Comparison of ENCODE assay signal across 1 cellular context in the genomic region with DNA sequence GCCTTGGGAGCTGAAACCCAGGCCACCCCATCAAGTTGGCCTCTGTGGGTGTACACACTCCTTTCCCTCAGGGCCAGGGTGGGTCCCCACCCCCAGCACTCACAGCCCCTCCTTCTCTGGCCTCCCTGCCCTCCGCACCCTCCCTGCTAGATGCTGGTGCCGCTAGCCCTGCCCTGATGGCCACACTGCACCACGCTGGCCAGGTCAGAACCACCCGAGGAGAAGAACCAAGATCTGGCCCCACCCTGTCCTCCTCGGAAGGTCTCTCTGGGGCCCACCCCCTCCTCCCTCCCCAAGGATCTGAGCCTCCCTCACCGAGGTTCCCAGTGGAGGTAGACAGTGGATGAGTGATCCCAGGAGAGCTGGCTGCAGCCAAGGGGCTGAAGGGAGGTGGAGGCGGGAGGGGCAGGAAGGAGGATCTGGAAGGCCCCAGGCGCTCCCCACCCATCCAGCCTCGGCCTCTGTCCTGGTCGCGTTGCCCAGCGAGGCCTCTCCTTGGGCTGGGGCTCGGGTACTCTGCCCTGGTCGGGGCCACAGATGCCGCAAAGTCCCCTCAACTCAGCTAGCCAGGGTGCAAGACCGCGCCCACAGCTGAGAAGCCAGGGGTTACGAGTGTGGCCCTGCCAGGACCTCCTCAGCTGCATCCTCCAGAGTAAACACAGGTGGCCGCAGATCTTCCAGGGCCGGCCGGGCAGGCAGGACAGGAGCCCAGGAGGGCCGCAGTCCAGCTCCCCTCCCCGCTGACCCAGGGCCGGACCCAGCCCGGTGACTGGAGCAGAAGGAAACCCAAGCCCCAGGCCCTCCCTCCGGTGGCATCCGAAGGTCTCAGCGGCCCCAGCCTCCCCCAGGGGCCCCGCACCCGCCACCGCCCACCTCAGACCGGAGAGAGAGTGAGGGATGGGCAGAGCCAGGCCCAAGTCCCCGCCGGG.
A peak's percentile ranks its signal among the peaks of the same experiment; 100 is the strongest.
TF ChIP-seq lines count a peak whose summit lies in the region.

No MANE protein-coding gene starts in this region.

TF ChIP-seq in HepG2, 621 proteins besides CTCF, POLR2A, EP300 and RAD21 (continued from another document and continues in another):
- TF ChIP-seq AFF4 (CRISPR knock-in tag; IDR thresholded peaks at IDR 0.05) (no peak), SMAD3 (CRISPR knock-in tag; IDR thresholded peaks at IDR 0.05) (no peak), HOXA9 (CRISPR knock-in tag; IDR thresholded peaks at IDR 0.05; ENCODE audit: borderline replicate concordance) (no peak), ADNP (CRISPR knock-in tag; IDR thresholded peaks at IDR 0.05) (no peak), ZFY (CRISPR knock-in tag; IDR thresholded peaks at IDR 0.05) (no peak; the same call in 1 of the 2 replicates), NCOA1 (CRISPR knock-in tag; IDR thresholded peaks at IDR 0.05) (0 out of 2 replicates have a peak, but pooled peaks have one; percentile 28), ZIK1 (CRISPR knock-in tag; IDR thresholded peaks at IDR 0.05; ENCODE audit: borderline replicate concordance, low read depth) (0 out of 2 replicates have a peak, but pooled peaks have one; percentile 0), NR2F6 (IDR thresholded peaks at IDR 0.05) (no peak), NR2F6 (CRISPR knock-in tag; IDR thresholded peaks at IDR 0.05) (peak; percentile 41; the same call in 1 of the 2 replicates), SP140L (CRISPR knock-in tag; IDR thresholded peaks at IDR 0.05; ENCODE audit: borderline replicate concordance) (no peak), ZNF703 (CRISPR knock-in tag; IDR thresholded peaks at IDR 0.05; ENCODE audit: borderline replicate concordance) (no peak), ZFP1 (CRISPR knock-in tag; IDR thresholded peaks at IDR 0.05) (no peak; the same call in 1 of the 2 replicates), ZNF770 (CRISPR knock-in tag; IDR thresholded peaks at IDR 0.05) (peak; percentile 68; the same call in 1 of the 2 replicates), ZFP36L1 (CRISPR knock-in tag; IDR thresholded peaks at IDR 0.05) (no peak), ZNF777 (CRISPR knock-in tag; IDR thresholded peaks at IDR 0.05) (no peak), GATA4 (IDR thresholded peaks at IDR 0.05; ENCODE audit: borderline replicate concordance, low read depth) (no peak), NFIC (IDR thresholded peaks at IDR 0.05; ENCODE audit: low read length) (no peak), NFKBIZ (CRISPR knock-in tag; IDR thresholded peaks at IDR 0.05) (no peak), NCOA5 (CRISPR knock-in tag; IDR thresholded peaks at IDR 0.05) (no peak), ZNF20 (CRISPR knock-in tag; IDR thresholded peaks at IDR 0.05) (no peak), HOXA5 (CRISPR knock-in tag; IDR thresholded peaks at IDR 0.05) (no peak), JUNB (CRISPR knock-in tag; IDR thresholded peaks at IDR 0.05; ENCODE audit: borderline replicate concordance) (no peak), ZSCAN29 (CRISPR knock-in tag; conservative IDR thresholded peaks at IDR 0.05) (0 out of 2 replicates have a peak, but pooled peaks have one; percentile 21), ZEB1 (IDR thresholded peaks at IDR 0.05; ENCODE audit: insufficient replicate concordance, low read depth) (no peak), MAFG (CRISPR knock-in tag; IDR thresholded peaks at IDR 0.05) (no peak), RFX3 (CRISPR knock-in tag; IDR thresholded peaks at IDR 0.05) (no peak), NRL (CRISPR knock-in tag; IDR thresholded peaks at IDR 0.05; ENCODE audit: borderline replicate concordance) (no peak), KLF12 (CRISPR knock-in tag; IDR thresholded peaks at IDR 0.05; ENCODE audit: borderline replicate concordance) (no peak), ZFP90 (CRISPR knock-in tag; IDR thresholded peaks at IDR 0.05; ENCODE audit: borderline replicate concordance) (no peak), PATZ1 (CRISPR knock-in tag; IDR thresholded peaks at IDR 0.05) (peak; percentile 28), MYC (CRISPR knock-in tag; IDR thresholded peaks at IDR 0.05; ENCODE audit: borderline replicate concordance) (no peak), TBP (CRISPR knock-in tag; IDR thresholded peaks at IDR 0.05) (no peak), KLF9 (CRISPR knock-in tag; IDR thresholded peaks at IDR 0.05; ENCODE audit: low read depth) (no peak), XRCC5 (optimal IDR thresholded peaks at IDR 0.05; ENCODE audit: low read length) (no peak), ESRRA (CRISPR knock-in tag; IDR thresholded peaks at IDR 0.05; ENCODE audit: low read depth) (no peak), ZNF678 (CRISPR knock-in tag; IDR thresholded peaks at IDR 0.05) (no peak), KAT8 (CRISPR knock-in tag; IDR thresholded peaks at IDR 0.05) (no peak), ARID2 (CRISPR knock-in tag; IDR thresholded peaks at IDR 0.05; ENCODE audit: borderline replicate concordance) (no peak), CHD4 (IDR thresholded peaks at IDR 0.05; ENCODE audit: borderline replicate concordance, low read length) (no peak), CHCHD3 (CRISPR knock-in tag; IDR thresholded peaks at IDR 0.05) (no peak)
- TF ChIP-seq, protein P1, sequence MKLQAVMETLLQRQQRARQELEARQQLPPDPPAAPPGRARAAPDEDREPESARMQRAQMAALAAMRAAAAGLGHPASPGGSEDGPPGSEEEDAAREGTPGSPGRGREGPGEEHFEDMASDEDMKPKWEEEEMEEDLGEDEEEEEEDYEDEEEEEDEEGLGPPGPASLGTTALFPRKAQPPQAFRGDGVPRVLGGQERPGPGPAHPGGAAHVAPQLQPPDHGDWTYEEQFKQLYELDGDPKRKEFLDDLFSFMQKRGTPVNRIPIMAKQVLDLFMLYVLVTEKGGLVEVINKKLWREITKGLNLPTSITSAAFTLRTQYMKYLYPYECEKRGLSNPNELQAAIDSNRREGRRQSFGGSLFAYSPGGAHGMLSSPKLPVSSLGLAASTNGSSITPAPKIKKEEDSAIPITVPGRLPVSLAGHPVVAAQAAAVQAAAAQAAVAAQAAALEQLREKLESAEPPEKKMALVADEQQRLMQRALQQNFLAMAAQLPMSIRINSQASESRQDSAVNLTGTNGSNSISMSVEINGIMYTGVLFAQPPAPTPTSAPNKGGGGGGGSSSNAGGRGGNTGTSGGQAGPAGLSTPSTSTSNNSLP (IDR thresholded peaks at IDR 0.05; ENCODE audit: low read depth, low read length) = no peak
- TF ChIP-seq, protein P2, sequence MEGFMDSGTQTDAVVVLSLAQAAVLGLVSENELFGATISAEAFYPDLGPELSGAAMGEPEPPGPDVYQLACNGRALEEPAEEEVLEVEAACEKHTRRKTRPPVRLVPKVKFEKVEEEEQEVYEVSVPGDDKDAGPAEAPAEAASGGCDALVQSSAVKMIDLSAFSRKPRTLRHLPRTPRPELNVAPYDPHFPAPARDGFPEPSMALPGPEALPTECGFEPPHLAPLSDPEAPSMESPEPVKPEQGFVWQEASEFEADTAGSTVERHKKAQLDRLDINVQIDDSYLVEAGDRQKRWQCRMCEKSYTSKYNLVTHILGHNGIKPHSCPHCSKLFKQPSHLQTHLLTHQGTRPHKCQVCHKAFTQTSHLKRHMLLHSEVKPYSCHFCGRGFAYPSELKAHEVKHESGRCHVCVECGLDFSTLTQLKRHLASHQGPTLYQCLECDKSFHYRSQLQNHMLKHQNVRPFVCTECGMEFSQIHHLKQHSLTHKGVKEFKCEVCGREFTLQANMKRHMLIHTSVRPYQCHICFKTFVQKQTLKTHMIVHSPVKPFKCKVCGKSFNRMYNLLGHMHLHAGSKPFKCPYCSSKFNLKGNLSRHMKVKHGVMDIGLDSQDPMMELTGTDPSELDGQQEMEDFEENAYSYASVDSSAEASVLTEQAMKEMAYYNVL (CRISPR knock-in tag; IDR thresholded peaks at IDR 0.05; ENCODE audit: borderline replicate concordance) = no peak
- TF ChIP-seq, protein P3, sequence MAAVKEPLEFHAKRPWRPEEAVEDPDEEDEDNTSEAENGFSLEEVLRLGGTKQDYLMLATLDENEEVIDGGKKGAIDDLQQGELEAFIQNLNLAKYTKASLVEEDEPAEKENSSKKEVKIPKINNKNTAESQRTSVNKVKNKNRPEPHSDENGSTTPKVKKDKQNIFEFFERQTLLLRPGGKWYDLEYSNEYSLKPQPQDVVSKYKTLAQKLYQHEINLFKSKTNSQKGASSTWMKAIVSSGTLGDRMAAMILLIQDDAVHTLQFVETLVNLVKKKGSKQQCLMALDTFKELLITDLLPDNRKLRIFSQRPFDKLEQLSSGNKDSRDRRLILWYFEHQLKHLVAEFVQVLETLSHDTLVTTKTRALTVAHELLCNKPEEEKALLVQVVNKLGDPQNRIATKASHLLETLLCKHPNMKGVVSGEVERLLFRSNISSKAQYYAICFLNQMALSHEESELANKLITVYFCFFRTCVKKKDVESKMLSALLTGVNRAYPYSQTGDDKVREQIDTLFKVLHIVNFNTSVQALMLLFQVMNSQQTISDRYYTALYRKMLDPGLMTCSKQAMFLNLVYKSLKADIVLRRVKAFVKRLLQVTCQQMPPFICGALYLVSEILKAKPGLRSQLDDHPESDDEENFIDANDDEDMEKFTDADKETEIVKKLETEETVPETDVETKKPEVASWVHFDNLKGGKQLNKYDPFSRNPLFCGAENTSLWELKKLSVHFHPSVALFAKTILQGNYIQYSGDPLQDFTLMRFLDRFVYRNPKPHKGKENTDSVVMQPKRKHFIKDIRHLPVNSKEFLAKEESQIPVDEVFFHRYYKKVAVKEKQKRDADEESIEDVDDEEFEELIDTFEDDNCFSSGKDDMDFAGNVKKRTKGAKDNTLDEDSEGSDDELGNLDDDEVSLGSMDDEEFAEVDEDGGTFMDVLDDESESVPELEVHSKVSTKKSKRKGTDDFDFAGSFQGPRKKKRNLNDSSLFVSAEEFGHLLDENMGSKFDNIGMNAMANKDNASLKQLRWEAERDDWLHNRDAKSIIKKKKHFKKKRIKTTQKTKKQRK (IDR thresholded peaks at IDR 0.05; ENCODE audit: low read length) = no peak
- TF ChIP-seq, protein P4, sequence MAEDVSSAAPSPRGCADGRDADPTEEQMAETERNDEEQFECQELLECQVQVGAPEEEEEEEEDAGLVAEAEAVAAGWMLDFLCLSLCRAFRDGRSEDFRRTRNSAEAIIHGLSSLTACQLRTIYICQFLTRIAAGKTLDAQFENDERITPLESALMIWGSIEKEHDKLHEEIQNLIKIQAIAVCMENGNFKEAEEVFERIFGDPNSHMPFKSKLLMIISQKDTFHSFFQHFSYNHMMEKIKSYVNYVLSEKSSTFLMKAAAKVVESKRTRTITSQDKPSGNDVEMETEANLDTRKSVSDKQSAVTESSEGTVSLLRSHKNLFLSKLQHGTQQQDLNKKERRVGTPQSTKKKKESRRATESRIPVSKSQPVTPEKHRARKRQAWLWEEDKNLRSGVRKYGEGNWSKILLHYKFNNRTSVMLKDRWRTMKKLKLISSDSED (CRISPR knock-in tag; IDR thresholded peaks at IDR 0.05) = no peak
